ENCODE assay signal across 8 cellular contexts in genomic region chrX:119758682-119759332, GRCh38. TPM values are rescaled to one million over a fixed set of nuclear protein-coding genes. Genes with fewer than 3 reads are reported as not detected.
DNase-seq lines count a peak whose midpoint lies in the region; FAIRE-seq and TF ChIP-seq lines count a peak whose summit lies in the region.

No MANE protein-coding gene starts in this region.

- TF ChIP-seq CTCF in VCaP (conservative IDR thresholded peaks at IDR 0.05), result no peak
- TF ChIP-seq CTCF in vagina (IDR thresholded peaks at IDR 0.05), result no peak

- no peak for FAIRE-seq in HTR-8/SVneo (lab: Jason Lieb, UNC)

- H3K27me3 ChIP-seq in mucosa of stomach (ENCODE audit: control insufficient read depth, insufficient read depth, low read length) (no peaks in the 10 kb centered on the region), vagina (no peaks in the 10 kb centered on the region)

- H3K9ac ChIP-seq in mucosa of stomach (ENCODE audit: low read length), result peak overlapping the region; percentile 34

- H3K4me3 ChIP-seq in mucosa of stomach (ENCODE audit: low read length) (no peak overlapping the region), vagina (peak overlapping the region; percentile 50 to 58)

- H3K36me3 ChIP-seq in mucosa of stomach (ENCODE audit: control insufficient read depth, insufficient read depth, low read length) (no peaks in the 10 kb centered on the region), vagina (no peaks in the 10 kb centered on the region)

- H3K4me1 ChIP-seq in mucosa of stomach (ENCODE audit: control insufficient read depth, insufficient read depth, low read length) (peaks cover 23% of the 10 kb centered on the region), vagina (no peaks in the 10 kb centered on the region)

- peak; percentile 15 for DNase-seq in DMS153 treated with DMSO at 0.1 percent for 48 hours (lab: John Stamatoyannopoulos, UW; ENCODE audit: unreplicated experiment)
- no peak for DNase-seq in DMS153 (lab: John Stamatoyannopoulos, UW)
- peak; percentile 59 for DNase-seq in ecto neural progenitor cell (ENCODE audit: low spot score)
- DNase-seq in vagina (ENCODE audit: extremely low spot score in 2 of 2), result no peak
- no peak for DNase-seq in HTR-8/SVneo (ENCODE audit: insufficient read length, low spot score)
- DNase-seq in NOMO-1 treated with DMSO at 0.1 percent for 48 hours (lab: John Stamatoyannopoulos, UW; ENCODE audit: unreplicated experiment), result no peak

- H3K9me3 ChIP-seq in mucosa of stomach (ENCODE audit: control insufficient read depth, low read length) (no peaks in the 10 kb centered on the region), vagina (no peaks in the 10 kb centered on the region)

- H3K27ac ChIP-seq in VCaP (peak overlapping the region; percentile 57), vagina (no peak overlapping the region)

- no peak for TF ChIP-seq POLR2A in vagina (IDR thresholded peaks at IDR 0.05)

- intact Hi-C loops in vagina (cut with DNase I), result no loop called here

RNA-seq across cellular contexts. Expression of gene SOWAHD, which starts 0.4 kb away (rescaled TPM):
- not detected for total RNA-seq in vagina

RNA-seq across cellular contexts. Expression of gene RPL39, which starts 32.6 kb away (rescaled TPM):
- total RNA-seq in vagina, result 1,813 TPM

Comparison
In these comparisons a context has a peak if more than half of its experiments do, and no peak if none do; other contexts are left out.
1. DNase-seq: peak in DMS153 treated with DMSO at 0.1 percent for 48 hours (single experiment) and ecto neural progenitor cell (single experiment); none in DMS153 (single experiment), vagina (0 of 2), HTR-8/SVneo (single experiment) and NOMO-1 treated with DMSO at 0.1 percent for 48 hours (single experiment).